3 cellular contexts compared by ENCODE assay signal in genomic region chr1:18257775-18258174, GRCh38.
"Had no signal": no experiment of that assay in that cellular context is flagged by ENCODE, and none has a peak within 500 bp of the region (broad histone marks: within the 10 kb centered on the region; RNA-seq: fewer than 3 reads in every experiment).

No MANE protein-coding gene starts in this region.

- DNase-seq: GDM1, GF-D8 had no signal

- H3K4me3 ChIP-seq: GM12878 had no signal

- ATAC-seq: GM12878 had no signal
